ENCODE assay signal across 9 cellular contexts in genomic region chr10:45581497-45582385, GRCh38.
A peak's percentile ranks its signal among the peaks of the same experiment; 100 is the strongest.
DNase-seq lines count a peak whose midpoint lies in the region; ATAC-seq and TF ChIP-seq lines count a peak whose summit lies in the region.
"Had no signal": no experiment of that assay in that cellular context is flagged by ENCODE, and none has a peak within 500 bp of the region (broad histone marks: within the 10 kb centered on the region; RNA-seq: fewer than 3 reads in every experiment).

No MANE protein-coding gene starts in this region.

- intact Hi-C loops in activated B cell treated with CpG ODN at 0.5 μM for 24 hours (cut with micrococcal nuclease), result loop anchor here (1.0 to 2.0 kb wide), 2 partner anchors 13 to 25 kb away; no protein-coding TSS in a partner anchor

- H3K79me2 ChIP-seq in fibroblast of lung (ENCODE audit: control insufficient read depth, insufficient read depth, low read length), result no peaks in the 10 kb centered on the region
- no peaks in the 10 kb centered on the region for H3K79me2 ChIP-seq in trophoblast cell (ENCODE audit: control insufficient read depth, insufficient read depth, low read length, poor library complexity)

- H3K9me3 Mint-ChIP-seq in activated T-cell treated with anti-CD3 and anti-CD28 coated beads, Interleukin-2, amount 50 U/mL, for 72 hours, result peaks cover 2 to 7% of the 10 kb centered on the region in 2 donors
- H3K9me3 Mint-ChIP-seq in activated B cell treated with CpG ODN at 0.5 μM for 24 hours, result peaks cover 7% of the 10 kb centered on the region

- no peaks in the 10 kb centered on the region for H3K27me3 Mint-ChIP-seq in activated T-cell treated with anti-CD3 and anti-CD28 coated beads, Interleukin-2, amount 50 U/mL, for 72 hours (ENCODE audit: low read depth)
- H3K27me3 Mint-ChIP-seq in activated B cell treated with CpG ODN at 0.5 μM for 24 hours, result no peaks in the 10 kb centered on the region

- no peak overlapping the region for H4K12ac ChIP-seq in trophoblast cell (ENCODE audit: low read depth, low read length)

- no peaks in the 10 kb centered on the region for H3K79me1 ChIP-seq in trophoblast cell (ENCODE audit: low read length)

- peak overlapping the region; percentile 89 for H3K27ac Mint-ChIP-seq in activated T-cell treated with anti-CD3 and anti-CD28 coated beads, Interleukin-2, amount 50 U/mL, for 72 hours
- peak overlapping the region; percentile 97 for H3K27ac Mint-ChIP-seq in activated B cell treated with CpG ODN at 0.5 μM for 24 hours

- peaks cover 39% of the 10 kb centered on the region for H3K4me1 Mint-ChIP-seq in activated T-cell treated with anti-CD3 and anti-CD28 coated beads, Interleukin-2, amount 50 U/mL, for 72 hours (ENCODE audit: low read depth)
- peaks cover 33% of the 10 kb centered on the region for H3K4me1 Mint-ChIP-seq in activated B cell treated with CpG ODN at 0.5 μM for 24 hours

- H3K4ac ChIP-seq in trophoblast cell (ENCODE audit: low read depth, low read length), result no peak overlapping the region

- ATAC-seq in activated T-cell treated with anti-CD3 and anti-CD28 coated beads, Interleukin-2, amount 50 U/mL, for 72 hours (replicated peaks in 1 of 2), result peak; percentile 50 to 56
- ATAC-seq in activated B cell treated with CpG ODN at 0.5 μM for 24 hours (ENCODE audit: low read depth), result no peak

- H4K91ac ChIP-seq in trophoblast cell (ENCODE audit: low read depth, low read length), result no peak overlapping the region

- H4K8ac ChIP-seq in trophoblast cell (ENCODE audit: low read depth, low read length), result no peak overlapping the region

- H3K9ac ChIP-seq in fibroblast of lung (ENCODE audit: insufficient read depth, low read length) (no peak overlapping the region), trophoblast cell (ENCODE audit: low read length) (no peak overlapping the region)

- no peak overlapping the region for H3K18ac ChIP-seq in trophoblast cell (ENCODE audit: low read length)

- no peaks in the 10 kb centered on the region for H3K9me3 ChIP-seq in fibroblast of lung (ENCODE audit: control insufficient read depth, insufficient read depth, low read depth, low read length)
- H3K9me3 ChIP-seq in trophoblast cell (ENCODE audit: insufficient read depth, low read depth, low read length), result no peaks in the 10 kb centered on the region

- TF ChIP-seq CTCF in activated B cell treated with CpG ODN at 0.5 μM for 24 hours (IDR thresholded peaks at IDR 0.05), result no peak
- TF ChIP-seq CTCF in fibroblast of lung (conservative IDR thresholded peaks at IDR 0.05 in 1 of 2, IDR thresholded peaks at IDR 0.05 in 1 of 2; ENCODE audit: low read depth in 1 of 2, low read length in 2 of 2), result no peak

- H3K27me3 ChIP-seq in fibroblast of lung (ENCODE audit: control insufficient read depth, insufficient read depth, low read length) (no peaks in the 10 kb centered on the region), trophoblast cell (ENCODE audit: insufficient read depth, low read length) (no peaks in the 10 kb centered on the region)
- H3K27me3 ChIP-seq: uterus had no signal

- H3K4me3 Mint-ChIP-seq in activated T-cell treated with anti-CD3 and anti-CD28 coated beads, Interleukin-2, amount 50 U/mL, for 72 hours, result peak overlapping the region; percentile 89 to 97
- no peak overlapping the region for H3K4me3 Mint-ChIP-seq in activated B cell treated with CpG ODN at 0.5 μM for 24 hours

- no peaks in the 10 kb centered on the region for H4K20me1 ChIP-seq in fibroblast of lung (ENCODE audit: control insufficient read depth, extremely low read depth, insufficient read depth, low read length)

- H3K36me3 Mint-ChIP-seq in activated T-cell treated with anti-CD3 and anti-CD28 coated beads, Interleukin-2, amount 50 U/mL, for 72 hours (ENCODE audit: insufficient read depth in 2 of 2), result peaks cover 2 to 11% of the 10 kb centered on the region in 2 donors
- H3K36me3 Mint-ChIP-seq in activated B cell treated with CpG ODN at 0.5 μM for 24 hours (ENCODE audit: low read depth), result peaks cover 16% of the 10 kb centered on the region

- no peak overlapping the region for H2BK5ac ChIP-seq in trophoblast cell (ENCODE audit: low read depth, low read length, poor library complexity)

- no peak overlapping the region for H2BK120ac ChIP-seq in trophoblast cell (ENCODE audit: insufficient read depth, low read length, poor library complexity)

- H3K4me1 ChIP-seq in fibroblast of lung (ENCODE audit: control insufficient read depth, extremely low read depth, insufficient read depth, low read length) (peaks cover 2% of the 10 kb centered on the region), trophoblast cell (ENCODE audit: control insufficient read depth in 1 of 2, insufficient read depth in 2 of 2, low read length in 2 of 2) (no peaks in the 10 kb centered on the region)
- H3K4me1 ChIP-seq: uterus had no signal

- POLR2A ChIA-PET in activated B cell treated with CpG ODN at 0.5 μM for 24 hours (lab: Charles Lee), result interaction anchor here (0.6 to 2.3 kb wide), 6 partner anchors 12 to 163 kb away, joined by 3 to 24 read pairs (median 6); no protein-coding TSS in a partner anchor

- no peak overlapping the region for H2AFZ ChIP-seq in fibroblast of lung (ENCODE audit: low read length)
- H2AFZ ChIP-seq in trophoblast cell (ENCODE audit: insufficient read depth, low read length, poor library complexity), result no peak overlapping the region

- H3K4me2 ChIP-seq in fibroblast of lung (ENCODE audit: extremely low read depth, insufficient read depth, low read length) (peak overlapping the region; percentile 41), trophoblast cell (ENCODE audit: low read length) (no peak overlapping the region)

- CTCF ChIA-PET in activated B cell treated with CpG ODN at 0.5 μM for 24 hours (lab: Charles Lee), result interaction anchor here (1.2 to 1.4 kb wide), 2 partner anchors 90 to 121 kb away, joined by 3 to 5 read pairs; partner anchors contain the start of gene ZFAND4

- H3K36me3 ChIP-seq in fibroblast of lung (ENCODE audit: control insufficient read depth, insufficient read depth, low read length) (no peaks in the 10 kb centered on the region), trophoblast cell (ENCODE audit: control insufficient read depth in 1 of 2, insufficient read depth in 2 of 2, low read length in 2 of 2) (no peaks in the 10 kb centered on the region)
- H3K36me3 ChIP-seq: uterus had no signal

- H3K27ac ChIP-seq in fibroblast of lung (ENCODE audit: insufficient read depth, low read length) (no peak overlapping the region), trophoblast cell (ENCODE audit: low read depth, low read length) (no peak overlapping the region)
- H3K27ac ChIP-seq: uterus had no signal

- DNase-seq in activated T-cell treated with anti-CD3 and anti-CD28 coated beads, Interleukin-2, amount 50 U/mL, for 72 hours, result no peak
- DNase-seq in activated T-cell treated with anti-CD3 and anti-CD28 coated beads, Interleukin-2, amount 50 U/mL, for 1 hour, result no peak
- DNase-seq in activated B cell treated with CpG ODN at 0.5 μM for 24 hours (no peak), fibroblast of lung (ENCODE audit: low read depth in 2 of 2) (peak; percentile 21 to 23), stromal cell of bone marrow (ENCODE audit: low read depth) (peak; percentile 28), NCI-H345 (lab: John Stamatoyannopoulos, UW) (no peak), NCI-H748 (lab: John Stamatoyannopoulos, UW; ENCODE audit: unreplicated experiment) (no peak), trophoblast cell (no peak)
- DNase-seq: uterus had no signal

- no peak overlapping the region for H2AK5ac ChIP-seq in trophoblast cell (ENCODE audit: low read length)

- H3K14ac ChIP-seq in trophoblast cell (ENCODE audit: low read length), result no peak overlapping the region

- H3K4me3 ChIP-seq in fibroblast of lung (replicated peaks in 1 of 4; ENCODE audit: control extremely low read depth in 1 of 4, insufficient read depth in 1 of 4, low read depth in 3 of 4, low read length in 4 of 4) (no peak overlapping the region), trophoblast cell (ENCODE audit: low read depth, low read length) (no peak overlapping the region)
- H3K4me3 ChIP-seq: uterus had no signal

- no peak overlapping the region for H2BK12ac ChIP-seq in trophoblast cell (ENCODE audit: low read length)

- no peak overlapping the region for H3K23ac ChIP-seq in trophoblast cell (ENCODE audit: low read length)

- no CpG with 5 or more reads among the region's 3 CpGs for WGBS in trophoblast cell (ENCODE audit: extremely low coverage, insufficient coverage, insufficient read length)

Comparison
In these comparisons a context has a peak if more than half of its experiments do, and no peak if none do; other contexts are left out.
1. DNase-seq: peak in fibroblast of lung (2 of 2) and stromal cell of bone marrow (single experiment); none in activated T-cell treated with anti-CD3 and anti-CD28 coated beads, Interleukin-2, amount 50 U/mL, for 72 hours (0 of 2), activated T-cell treated with anti-CD3 and anti-CD28 coated beads, Interleukin-2, amount 50 U/mL, for 1 hour (single experiment), activated B cell treated with CpG ODN at 0.5 μM for 24 hours (single experiment), NCI-H345 (single experiment), NCI-H748 (single experiment) and trophoblast cell (0 of 2).